Comparison of ENCODE assay signal across 17 cellular contexts in the genomic region with DNA sequence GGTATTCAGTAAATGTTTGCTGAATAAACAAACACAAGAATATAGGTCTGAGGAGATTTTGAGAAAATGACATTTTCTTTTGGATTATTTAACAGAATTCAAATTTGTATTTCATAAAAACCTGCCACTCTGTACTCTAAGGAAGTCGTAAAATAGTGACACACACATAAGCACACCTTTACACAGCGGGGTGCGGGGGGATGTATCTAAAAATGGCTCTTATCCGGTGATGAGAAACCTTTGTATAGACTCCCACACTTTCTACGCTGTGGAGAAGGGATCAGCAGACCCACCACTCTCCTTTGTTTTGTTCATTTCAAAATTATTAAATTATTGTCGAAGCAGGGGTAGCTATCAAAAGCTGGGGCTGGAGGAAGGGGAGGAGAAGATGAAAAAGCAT. TPM values are rescaled to one million over a fixed set of nuclear protein-coding genes. Genes with fewer than 3 reads are reported as not detected.
DNase-seq lines count a peak whose midpoint lies in the region; ATAC-seq and TF ChIP-seq lines count a peak whose summit lies in the region.
"Had no signal": no experiment of that assay in that cellular context is flagged by ENCODE, and none has a peak within 500 bp of the region (broad histone marks: within the 10 kb centered on the region; RNA-seq: fewer than 3 reads in every experiment).

No MANE protein-coding gene starts in this region.

- ATAC-seq in PC-3 (peak; percentile 82), GM21576 (IDR thresholded peaks at IDR 0.05; ENCODE audit: unreplicated experiment) (no peak)
- ATAC-seq: GM12878 had no signal

- POLR2A ChIA-PET in PC-3 (lab: Charles Lee; ENCODE audit: unreplicated experiment) = no interaction called here

- no peaks in the 10 kb centered on the region for H3K9me3 ChIP-seq in PC-3 (ENCODE audit: low read length)
- H3K9me3 ChIP-seq: BLaER1 had no signal

- DNase-seq in activated T-cell treated with anti-CD3 and anti-CD28 coated beads, Interleukin-2, amount 50 U/mL, for 24 hours = no peak
- no peak for DNase-seq in activated T-cell treated with anti-CD3 and anti-CD28 coated beads for 4 hours
- no peak for DNase-seq in PC-3
- no peak for DNase-seq in mesothelial cell of epicardium (ENCODE audit: low spot score in 2 of 2, unreplicated experiment in 2 of 2)
- no peak for DNase-seq in DMS53 treated with DMSO at 0.1 percent for 48 hours (lab: John Stamatoyannopoulos, UW; ENCODE audit: unreplicated experiment)
- no peak for DNase-seq in stimulated activated CD4-positive, alpha-beta T cell treated with anti-CD3 and anti-CD28 coated beads, Interleukin-4, amount 100 ng/mL, for 4 hours
- DNase-seq: 8988T; Calu3; CD4-positive, alpha-beta memory T cell; DND-41; EL; GM23248; HCEC 1CT had no signal

- no peaks in the 10 kb centered on the region for H3K9me3 Mint-ChIP-seq in activated T-cell treated with anti-CD3 and anti-CD28 coated beads, Interleukin-2, amount 50 U/mL, for 24 hours
- no peaks in the 10 kb centered on the region for H3K9me3 Mint-ChIP-seq in mesothelial cell of epicardium
- H3K9me3 Mint-ChIP-seq: CD4-positive, alpha-beta memory T cell had no signal

- H3K4me1 ChIP-seq in PC-3 (ENCODE audit: insufficient read depth, low read length) = peaks cover 8% of the 10 kb centered on the region; the same call in 1 of the 2 replicates
- H3K4me1 ChIP-seq: BLaER1 had no signal

- CTCF ChIA-PET in PC-3 (lab: Charles Lee) = interaction anchor here (0.6 kb wide), 2 partner anchors 71 to 182 kb away, joined by 3 to 4 read pairs; no protein-coding TSS in a partner anchor

- H2AFZ ChIP-seq in PC-3 (ENCODE audit: low read length) = no peak overlapping the region
- H2AFZ ChIP-seq: GM23248 had no signal

- no peaks in the 10 kb centered on the region for H3K9me2 ChIP-seq in PC-3 (replicated peaks; ENCODE audit: low read length)

- no peak overlapping the region for H3K4me3 ChIP-seq in PC-3 (ENCODE audit: low read length)
- H3K4me3 ChIP-seq: BLaER1, GM12878, GM23248 had no signal

- no peak overlapping the region for H3K4me2 ChIP-seq in PC-3 (ENCODE audit: low read length)
- H3K4me2 ChIP-seq: BLaER1 had no signal

- no peaks in the 10 kb centered on the region for H4K20me1 ChIP-seq in PC-3 (ENCODE audit: low read length)
- H4K20me1 ChIP-seq: BLaER1 had no signal

- BruUV-seq in PC-3 (replicated peaks; lab: Mats Ljungman, UMichigan) = no TSS peak

- no peaks in the 10 kb centered on the region for H3K4me1 Mint-ChIP-seq in activated T-cell treated with anti-CD3 and anti-CD28 coated beads, Interleukin-2, amount 50 U/mL, for 24 hours (ENCODE audit: low read depth)
- peaks cover 16% of the 10 kb centered on the region for H3K4me1 Mint-ChIP-seq in mesothelial cell of epicardium

- H3K27me3 ChIP-seq in PC-3 (ENCODE audit: low read length) = no peaks in the 10 kb centered on the region
- H3K27me3 ChIP-seq: BLaER1 had no signal

- no peak for TF ChIP-seq CTCF in PC-3 (conservative IDR thresholded peaks at IDR 0.05; ENCODE audit: low read depth, low read length)
- no peak for TF ChIP-seq CTCF in mesothelial cell of epicardium (IDR thresholded peaks at IDR 0.05; ENCODE audit: unreplicated experiment)

- H3K4me3 Mint-ChIP-seq in activated T-cell treated with anti-CD3 and anti-CD28 coated beads, Interleukin-2, amount 50 U/mL, for 24 hours = no peak overlapping the region
- H3K4me3 Mint-ChIP-seq in mesothelial cell of epicardium = no peak overlapping the region
- H3K4me3 Mint-ChIP-seq: CD14-positive monocyte; CD4-positive, alpha-beta memory T cell had no signal

- H3K27ac ChIP-seq in PC-3 (ENCODE audit: low read length) = no peak overlapping the region
- H3K27ac ChIP-seq: BLaER1, GM23248 had no signal

- no peaks in the 10 kb centered on the region for H3K79me2 ChIP-seq in PC-3 (ENCODE audit: low read length)

- H3K36me3 ChIP-seq in PC-3 (ENCODE audit: low read depth, low read length) = peaks cover 5% of the 10 kb centered on the region; the same call in 1 of the 2 replicates

- no peak overlapping the region for H3K9ac ChIP-seq in PC-3 (ENCODE audit: low read length)
- H3K9ac ChIP-seq: BLaER1, GM23248 had no signal

- peak overlapping the region; percentile 50 for H3K27ac Mint-ChIP-seq in activated T-cell treated with anti-CD3 and anti-CD28 coated beads, Interleukin-2, amount 50 U/mL, for 24 hours
- peak overlapping the region; percentile 8 for H3K27ac Mint-ChIP-seq in mesothelial cell of epicardium

- peaks cover 65% of the 10 kb centered on the region for H3K36me3 Mint-ChIP-seq in activated T-cell treated with anti-CD3 and anti-CD28 coated beads, Interleukin-2, amount 50 U/mL, for 24 hours (ENCODE audit: low read depth)
- H3K36me3 Mint-ChIP-seq in mesothelial cell of epicardium = peaks cover 6% of the 10 kb centered on the region

- intact Hi-C loops in PC-3 (cut with micrococcal nuclease) = no loop called here

- H3K27me3 Mint-ChIP-seq in activated T-cell treated with anti-CD3 and anti-CD28 coated beads, Interleukin-2, amount 50 U/mL, for 24 hours = no peaks in the 10 kb centered on the region
- no peaks in the 10 kb centered on the region for H3K27me3 Mint-ChIP-seq in mesothelial cell of epicardium (ENCODE audit: low read depth)
- H3K27me3 Mint-ChIP-seq: CD4-positive, alpha-beta memory T cell had no signal

- H3F3A ChIP-seq in PC-3 (ENCODE audit: low read length, unreplicated experiment) = no peaks in the 10 kb centered on the region

RNA-seq across cellular contexts. Expression of gene PEBP1, which starts 58.0 kb away (rescaled TPM):
- 313 and 368 TPM in 2 replicates for total RNA-seq in PC-3 (2014; rRNA removed)
- total RNA-seq in mesothelial cell of epicardium = 154 to 166 TPM (median 156 TPM) in 3 replicates
